1 cellular context compared by ENCODE assay signal in genomic region chr4:122636697-122637096, GRCh38.
TF ChIP-seq lines count a peak whose summit lies in the region.

No MANE protein-coding gene starts in this region.

TF ChIP-seq in SK-N-SH treated with all-trans-retinoic acid at 6 μM for 48 hours, 23 proteins besides CTCF, POLR2A, EP300 and RAD21 (continued from another document):
- TF ChIP-seq TSHZ2 (CRISPR knock-in tag; IDR thresholded peaks at IDR 0.05) (no peak), ZNF70 (CRISPR knock-in tag; IDR thresholded peaks at IDR 0.05) (no peak), RARB (CRISPR knock-in tag; IDR thresholded peaks at IDR 0.05) (no peak), CREB5 (CRISPR knock-in tag; IDR thresholded peaks at IDR 0.05; ENCODE audit: low read depth) (no peak), ZC3H10 (CRISPR knock-in tag; IDR thresholded peaks at IDR 0.05) (no peak), SNAI2 (CRISPR knock-in tag; IDR thresholded peaks at IDR 0.05) (no peak), ARNTL (CRISPR knock-in tag; IDR thresholded peaks at IDR 0.05; ENCODE audit: borderline replicate concordance, low read depth) (no peak), TCF4 (CRISPR knock-in tag; IDR thresholded peaks at IDR 0.05; ENCODE audit: borderline replicate concordance) (no peak), BACH2 (CRISPR knock-in tag; IDR thresholded peaks at IDR 0.05; ENCODE audit: borderline replicate concordance) (no peak), OSR1 (CRISPR knock-in tag; IDR thresholded peaks at IDR 0.05) (no peak), ISL1 (CRISPR knock-in tag; IDR thresholded peaks at IDR 0.05) (no peak), CSDC2 (CRISPR knock-in tag; IDR thresholded peaks at IDR 0.05) (no peak), TOX (CRISPR knock-in tag; IDR thresholded peaks at IDR 0.05; ENCODE audit: borderline replicate concordance) (no peak)
